In genomic region chr16:86395477-86395876, GRCh38 we compare ENCODE assay signal across 20 cellular contexts.
DNase-seq lines count a peak whose midpoint lies in the region; ATAC-seq and TF ChIP-seq lines count a peak whose summit lies in the region.
"Had no signal": no experiment of that assay in that cellular context is flagged by ENCODE, and none has a peak within 500 bp of the region (broad histone marks: within the 10 kb centered on the region; RNA-seq: fewer than 3 reads in every experiment).

No MANE protein-coding gene starts in this region.

- no peaks in the 10 kb centered on the region for H4K20me1 ChIP-seq in GM23248 (ENCODE audit: insufficient read depth)
- H4K20me1 ChIP-seq: BLaER1 treated with 17β-estradiol and CSF1 and Interleukin-3, amounts not matched to agents 10 nM and 100 nM had no signal

- peak overlapping the region; percentile 67 to 92 for H2BK12ac ChIP-seq in mesenchymal stem cell (ENCODE audit: low read length in 2 of 2)

- H3K4me2 ChIP-seq in GM23248 (ENCODE audit: unreplicated experiment), result peak overlapping the region; percentile 79
- no peak overlapping the region for H3K4me2 ChIP-seq in mesenchymal stem cell (ENCODE audit: low read length, poor library complexity, severe bottlenecking)
- H3K4me2 ChIP-seq: A549; BLaER1 treated with 17β-estradiol and CSF1 and Interleukin-3, amounts not matched to agents 10 nM and 100 nM had no signal

- no peaks in the 10 kb centered on the region for H3K36me3 ChIP-seq in GM23248 (ENCODE audit: low read depth)
- no peaks in the 10 kb centered on the region for H3K36me3 ChIP-seq in esophagus muscularis mucosa
- H3K36me3 ChIP-seq in mesenchymal stem cell (ENCODE audit: control insufficient read depth in 1 of 2, insufficient read depth in 2 of 2, low read depth in 1 of 2, low read length in 2 of 2), result no peaks in the 10 kb centered on the region
- no peaks in the 10 kb centered on the region for H3K36me3 ChIP-seq in stomach
- no peaks in the 10 kb centered on the region for H3K36me3 ChIP-seq in right lobe of liver
- H3K36me3 ChIP-seq: BLaER1 treated with 17β-estradiol and CSF1 and Interleukin-3, amounts not matched to agents 10 nM and 100 nM had no signal

- H2AK5ac ChIP-seq in mesenchymal stem cell (ENCODE audit: low read length, severe bottlenecking), result no peak overlapping the region

- H3K9ac ChIP-seq in GM23248 (no peak overlapping the region), mesenchymal stem cell (ENCODE audit: low read length) (no peak overlapping the region)
- H3K9ac ChIP-seq: BLaER1 treated with 17β-estradiol and CSF1 and Interleukin-3, amounts not matched to agents 10 nM and 100 nM had no signal

- peak overlapping the region; percentile 86 for H2BK15ac ChIP-seq in mesenchymal stem cell (ENCODE audit: low read depth, poor library complexity, severe bottlenecking)

- H3K14ac ChIP-seq in mesenchymal stem cell (ENCODE audit: low read length in 2 of 2), result no peak overlapping the region

- peak overlapping the region; percentile 82 for H2BK120ac ChIP-seq in mesenchymal stem cell (ENCODE audit: low read depth, low read length)

- ATAC-seq in right lobe of liver, result no peak
- ATAC-seq in GM21360 (IDR thresholded peaks at IDR 0.05; ENCODE audit: unreplicated experiment), result no peak
- ATAC-seq in HG02970 (IDR thresholded peaks at IDR 0.05; ENCODE audit: low FRiP score, unreplicated experiment), result no peak
- ATAC-seq: A549; CD8-positive, alpha-beta T cell; Right ventricle myocardium inferior had no signal

- no peak overlapping the region for H2BK5ac ChIP-seq in mesenchymal stem cell (ENCODE audit: low read depth, low read length, poor library complexity, severe bottlenecking)

- H3K9me3 ChIP-seq in GM23248 (ENCODE audit: low read depth) (no peaks in the 10 kb centered on the region), esophagus muscularis mucosa (no peaks in the 10 kb centered on the region), mesenchymal stem cell (ENCODE audit: control insufficient read depth, low read length) (no peaks in the 10 kb centered on the region), stomach (no peaks in the 10 kb centered on the region), right lobe of liver (no peaks in the 10 kb centered on the region)
- H3K9me3 ChIP-seq: A549; BLaER1 treated with 17β-estradiol and CSF1 and Interleukin-3, amounts not matched to agents 10 nM and 100 nM had no signal

- TF ChIP-seq POLR2A in esophagus muscularis mucosa (IDR thresholded peaks at IDR 0.05; ENCODE audit: low read depth), result no peak
- no peak for TF ChIP-seq POLR2A in stomach (IDR thresholded peaks at IDR 0.05)
- TF ChIP-seq POLR2A in right lobe of liver (IDR thresholded peaks at IDR 0.05), result no peak

- H3K18ac ChIP-seq in mesenchymal stem cell (ENCODE audit: low read depth in 1 of 2, low read length in 2 of 2), result peak overlapping the region; percentile 17 to 44

- peaks cover 61% of the 10 kb centered on the region for H3F3A ChIP-seq in GM23248 (ENCODE audit: insufficient read depth)

- DNase-seq in GM23248 (no peak), esophagus muscularis mucosa (ENCODE audit: extremely low spot score) (no peak), mesenchymal stem cell (peak; percentile 34), stomach (no peak), NCI-H1092 (lab: John Stamatoyannopoulos, UW) (no peak), right lobe of liver (no peak)
- DNase-seq: Calu3; CD8-positive, alpha-beta T cell; DMS53; Karpas-422; NCI-H1092 treated with DMSO at 0.1 percent for 48 hours; NCI-H146; NCI-H2029 treated with DMSO at 0.1 percent for 48 hours; NCI-H2171; NCI-H446 had no signal

- TF ChIP-seq EP300 in esophagus muscularis mucosa (IDR thresholded peaks at IDR 0.05) (no peak), stomach (IDR thresholded peaks at IDR 0.05) (no peak)

- H3K23ac ChIP-seq in mesenchymal stem cell (ENCODE audit: low read length in 2 of 2), result no peak overlapping the region

- TF ChIP-seq CTCF in esophagus muscularis mucosa (IDR thresholded peaks at IDR 0.05), result no peak
- no peak for TF ChIP-seq CTCF in stomach (IDR thresholded peaks at IDR 0.05)
- TF ChIP-seq CTCF in right lobe of liver (IDR thresholded peaks at IDR 0.05), result no peak

- no peak overlapping the region for H3K4me3 ChIP-seq in GM23248
- no peak overlapping the region for H3K4me3 ChIP-seq in esophagus muscularis mucosa
- H3K4me3 ChIP-seq in mesenchymal stem cell (ENCODE audit: insufficient read depth in 1 of 2, low read depth in 1 of 2, low read length in 2 of 2), result no peak overlapping the region
- no peak overlapping the region for H3K4me3 ChIP-seq in stomach
- H3K4me3 ChIP-seq in right lobe of liver, result no peak overlapping the region
- H3K4me3 ChIP-seq: A549; BLaER1 treated with 17β-estradiol and CSF1 and Interleukin-3, amounts not matched to agents 10 nM and 100 nM had no signal

- no peaks in the 10 kb centered on the region for H3K79me1 ChIP-seq in mesenchymal stem cell (replicated peaks; ENCODE audit: low read length, poor library complexity, severe bottlenecking)

- H3K27me3 ChIP-seq in GM23248 (replicated peaks; ENCODE audit: insufficient read depth), result no peaks in the 10 kb centered on the region
- H3K27me3 ChIP-seq in esophagus muscularis mucosa, result no peaks in the 10 kb centered on the region
- peaks cover 0 to 8% of the 10 kb centered on the region in 2 experiments for H3K27me3 ChIP-seq in mesenchymal stem cell (ENCODE audit: control insufficient read depth in 1 of 2, insufficient read depth in 1 of 2, low read length in 2 of 2)
- no peaks in the 10 kb centered on the region for H3K27me3 ChIP-seq in stomach
- no peaks in the 10 kb centered on the region for H3K27me3 ChIP-seq in right lobe of liver
- H3K27me3 ChIP-seq: BLaER1 treated with 17β-estradiol and CSF1 and Interleukin-3, amounts not matched to agents 10 nM and 100 nM had no signal

- peak overlapping the region; percentile 30 for H4K91ac ChIP-seq in mesenchymal stem cell (ENCODE audit: low read length)

- in situ Hi-C loops in GM23248 (cut with MboI), result no loop called here

- H3K27ac ChIP-seq in GM23248 (no peak overlapping the region), esophagus muscularis mucosa (replicated peaks in 1 of 4) (peak overlapping the region; percentile 82 to 88 (median 86)), mesenchymal stem cell (ENCODE audit: low read length, poor library complexity, severe bottlenecking) (no peak overlapping the region), stomach (peak overlapping the region in 4 of 5 donors; percentile 66 to 85 (median 83)), right lobe of liver (no peak overlapping the region)
- H3K27ac ChIP-seq: A549; BLaER1 treated with 17β-estradiol and CSF1 and Interleukin-3, amounts not matched to agents 10 nM and 100 nM had no signal

- peak overlapping the region; percentile 91 for H4K8ac ChIP-seq in mesenchymal stem cell (ENCODE audit: low read length)

- H3K79me2 ChIP-seq in GM23248 (ENCODE audit: insufficient read depth), result no peaks in the 10 kb centered on the region

- no peak overlapping the region for H2AFZ ChIP-seq in GM23248
- H2AFZ ChIP-seq in mesenchymal stem cell (ENCODE audit: low read depth, low read length), result no peak overlapping the region

- intact Hi-C loops in esophagus muscularis mucosa (cut with DNase I), result no loop called here
- intact Hi-C loops in stomach (cut with DNase I; ENCODE audit: low total_unique reads), result no loop called here
- intact Hi-C loops in right lobe of liver (cut with DNase I), result no loop called here

- H3K4me1 ChIP-seq in GM23248 (ENCODE audit: insufficient read depth), result peaks cover 54% of the 10 kb centered on the region
- H3K4me1 ChIP-seq in esophagus muscularis mucosa, result peaks cover 2 to 31% (median 21%) of the 10 kb centered on the region in 4 donors
- no peaks in the 10 kb centered on the region for H3K4me1 ChIP-seq in mesenchymal stem cell (ENCODE audit: control insufficient read depth, insufficient read depth, low read depth, low read length)
- H3K4me1 ChIP-seq in stomach, result peaks cover 0 to 16% (median 5%) of the 10 kb centered on the region in 4 donors
- no peaks in the 10 kb centered on the region for H3K4me1 ChIP-seq in right lobe of liver
- H3K4me1 ChIP-seq: A549 had no signal

- H3K9me2 ChIP-seq in GM23248 (ENCODE audit: insufficient read depth), result no peaks in the 10 kb centered on the region

- 35 to 40% methylated on average over 3 of the region's 3 CpGs for WGBS in GM23248 (ENCODE audit: low coverage in 1 of 2, low lambda C conversion rate in 2 of 2, missing lambda C conversion rate in 2 of 2), 2 experiments
- 27% methylated on average over 3 of the region's 3 CpGs for WGBS in esophagus muscularis mucosa
- WGBS in mesenchymal stem cell, result 75% methylated on average over 3 of the region's 3 CpGs
- WGBS in stomach, 5 donors, result 38 to 68% (median 53%) methylated on average over 3 of the region's 3 CpGs
- WGBS in right lobe of liver (ENCODE audit: insufficient coverage, low coverage, low lambda C conversion rate, missing lambda C conversion rate), result 40% methylated on average over 3 of the region's 3 CpGs

- peak overlapping the region; percentile 68 to 84 for H3K4ac ChIP-seq in mesenchymal stem cell (ENCODE audit: low read depth in 1 of 2, low read length in 2 of 2)

Comparison
In these comparisons a context has a peak if more than half of its experiments do, and no peak if none do; other contexts are left out.
1. H3K27ac ChIP-seq: peak in esophagus muscularis mucosa (4 of 4) and stomach (4 of 5); none in GM23248 (single experiment), mesenchymal stem cell (single experiment) and right lobe of liver (0 of 3).